ENCODE assay signal across 27 cellular contexts in genomic region chr1:228030451-228031201, GRCh38. TPM values are rescaled to one million over a fixed set of nuclear protein-coding genes. Genes with fewer than 3 reads are reported as not detected.
A peak's percentile ranks its signal among the peaks of the same experiment; 100 is the strongest.
DNase-seq lines count a peak whose midpoint lies in the region; ATAC-seq and TF ChIP-seq lines count a peak whose summit lies in the region.
"Had no signal": no experiment of that assay in that cellular context is flagged by ENCODE, and none has a peak within 500 bp of the region (broad histone marks: within the 10 kb centered on the region; RNA-seq: fewer than 3 reads in every experiment).

No MANE protein-coding gene starts in this region.

- TF ChIP-seq CTCF in Peyer's patch (IDR thresholded peaks at IDR 0.05) (no peak), lower lobe of right lung (IDR thresholded peaks at IDR 0.05) (no peak), suprapubic skin (IDR thresholded peaks at IDR 0.05) (no peak), smooth muscle cell (IDR thresholded peaks at IDR 0.05; ENCODE audit: borderline replicate concordance, insufficient read depth, poor library complexity, severe bottlenecking) (no peak)

- no peak overlapping the region for H3K27ac Mint-ChIP-seq in immature natural killer cell
- H3K27ac Mint-ChIP-seq: activated CD4-positive, alpha-beta T cell treated with anti-CD3 and anti-CD28 coated beads for 36 hours; activated CD8-positive, alpha-beta T cell treated with anti-CD3 and anti-CD28 coated beads for 36 hours; T-helper 2 cell treated with Interferon-gamma antibody and Interleukin-4, amounts not matched to agents 5 μg/mL and 100 μg/mL, for 36 hours had no signal

- H3K27me3 Mint-ChIP-seq in immature natural killer cell (ENCODE audit: low read depth in 3 of 3) = peaks cover 1 to 4% (median 1%) of the 10 kb centered on the region in 3 donors

- H3K4me1 Mint-ChIP-seq in immature natural killer cell = no peaks in the 10 kb centered on the region
- H3K4me1 Mint-ChIP-seq: activated CD4-positive, alpha-beta T cell treated with anti-CD3 and anti-CD28 coated beads for 36 hours; nephron progenitor cell had no signal

- H3K27ac ChIP-seq in Peyer's patch (no peak overlapping the region), lower lobe of right lung (no peak overlapping the region), suprapubic skin (no peak overlapping the region), smooth muscle cell (ENCODE audit: low read depth) (no peak overlapping the region)
- H3K27ac ChIP-seq: stomach, thyroid gland had no signal

- H3K9ac ChIP-seq in smooth muscle cell (ENCODE audit: low read depth) = no peak overlapping the region

- H3K4me1 ChIP-seq in Peyer's patch = no peaks in the 10 kb centered on the region
- no peaks in the 10 kb centered on the region for H3K4me1 ChIP-seq in lower lobe of right lung
- H3K4me1 ChIP-seq in suprapubic skin = no peaks in the 10 kb centered on the region
- H3K4me1 ChIP-seq in smooth muscle cell (ENCODE audit: low read depth) = peaks cover 3% of the 10 kb centered on the region
- H3K4me1 ChIP-seq in HAP-1 = no peaks in the 10 kb centered on the region
- H3K4me1 ChIP-seq: BE2C, stomach, thyroid gland had no signal

- H3K9me3 ChIP-seq in Peyer's patch (no peaks in the 10 kb centered on the region), lower lobe of right lung (no peaks in the 10 kb centered on the region), suprapubic skin (no peaks in the 10 kb centered on the region), smooth muscle cell (replicated peaks; ENCODE audit: low read depth) (no peaks in the 10 kb centered on the region), HAP-1 (peaks cover 5% of the 10 kb centered on the region; the same call in 1 of the 2 replicates)
- H3K9me3 ChIP-seq: BE2C, thyroid gland had no signal

- WGBS in suprapubic skin = 89% methylated on average over 10 of the region's 12 CpGs
- WGBS in smooth muscle cell (ENCODE audit: low lambda C conversion rate) = 84% methylated on average over 12 of the region's 12 CpGs

- H3K36me3 Mint-ChIP-seq in immature natural killer cell = no peaks in the 10 kb centered on the region

- no peaks in the 10 kb centered on the region for H3K79me2 ChIP-seq in smooth muscle cell (ENCODE audit: low read depth)

- H3K4me3 ChIP-seq in Peyer's patch = no peak overlapping the region
- H3K4me3 ChIP-seq in lower lobe of right lung = no peak overlapping the region
- H3K4me3 ChIP-seq in suprapubic skin = no peak overlapping the region
- H3K4me3 ChIP-seq in smooth muscle cell = no peak overlapping the region
- H3K4me3 ChIP-seq in HAP-1 = no peak overlapping the region
- H3K4me3 ChIP-seq: lung, stomach, thyroid gland had no signal

- H3K36me3 ChIP-seq in Peyer's patch (no peaks in the 10 kb centered on the region), lower lobe of right lung (no peaks in the 10 kb centered on the region), suprapubic skin (no peaks in the 10 kb centered on the region), smooth muscle cell (ENCODE audit: low read depth) (no peaks in the 10 kb centered on the region), HAP-1 (replicated peaks) (no peaks in the 10 kb centered on the region)
- H3K36me3 ChIP-seq: BE2C, stomach, thyroid gland had no signal

- H3K9me3 Mint-ChIP-seq in immature natural killer cell = no peaks in the 10 kb centered on the region
- H3K9me3 Mint-ChIP-seq: activated CD8-positive, alpha-beta T cell treated with anti-CD3 and anti-CD28 coated beads for 36 hours; T-helper 2 cell treated with Interferon-gamma antibody and Interleukin-4, amounts not matched to agents 5 μg/mL and 100 μg/mL, for 36 hours had no signal

- no peaks in the 10 kb centered on the region for H4K20me1 ChIP-seq in smooth muscle cell (ENCODE audit: low read depth)

- intact Hi-C loops in cardiac septum (cut with DNase I) (no loop called here), Right ventricle myocardium superior (cut with DNase I) (no loop called here), lower lobe of right lung (cut with DNase I) (no loop called here)

- no peaks in the 10 kb centered on the region for H3F3A ChIP-seq in smooth muscle cell (ENCODE audit: low read depth)

- TF ChIP-seq POLR2A in Peyer's patch (IDR thresholded peaks at IDR 0.05) (no peak), suprapubic skin (IDR thresholded peaks at IDR 0.05) (no peak)

- H3K27me3 ChIP-seq in Peyer's patch = no peaks in the 10 kb centered on the region
- peaks cover 5% of the 10 kb centered on the region for H3K27me3 ChIP-seq in lower lobe of right lung (ENCODE audit: low read depth)
- peaks cover 15% of the 10 kb centered on the region for H3K27me3 ChIP-seq in suprapubic skin
- H3K27me3 ChIP-seq in smooth muscle cell (ENCODE audit: low read depth) = peaks cover 13% of the 10 kb centered on the region
- H3K27me3 ChIP-seq in HAP-1 (ENCODE audit: low read depth) = peaks cover 2% of the 10 kb centered on the region; the same call in 1 of the 2 replicates
- H3K27me3 ChIP-seq: BE2C, thyroid gland had no signal

- H2AFZ ChIP-seq in smooth muscle cell (ENCODE audit: low read depth) = no peak overlapping the region

- H3K4me2 ChIP-seq in smooth muscle cell = no peak overlapping the region

- H3K4me3 Mint-ChIP-seq in immature natural killer cell = no peak overlapping the region
- H3K4me3 Mint-ChIP-seq: activated CD4-positive, alpha-beta T cell treated with anti-CD3 and anti-CD28 coated beads for 36 hours; activated CD8-positive, alpha-beta T cell treated with anti-CD3 and anti-CD28 coated beads for 36 hours; nephron progenitor cell; T-helper 2 cell treated with Interferon-gamma antibody and Interleukin-4, amounts not matched to agents 5 μg/mL and 100 μg/mL, for 36 hours had no signal

- peak; percentile 53 for DNase-seq in cardiac septum (ENCODE audit: low spot score)
- no peak for DNase-seq in Right ventricle myocardium superior
- peak in 2 of 3 donors; percentile 19 to 34 for DNase-seq in Peyer's patch
- DNase-seq in lower lobe of right lung = peak; percentile 41
- peak; percentile 36 to 62 for DNase-seq in suprapubic skin (ENCODE audit: low spot score in 2 of 2)
- no peak for DNase-seq in smooth muscle cell (lab: John Stamatoyannopoulos, UW; ENCODE audit: unreplicated experiment)
- no peak for DNase-seq in HAP-1 (ENCODE audit: low spot score in 2 of 2)
- no peak for DNase-seq in immature natural killer cell
- DNase-seq: activated CD4-positive, alpha-beta T cell treated with anti-CD3 and anti-CD28 coated beads for 36 hours; activated CD8-positive, alpha-beta T cell treated with anti-CD3 and anti-CD28 coated beads for 36 hours; activated gamma-delta T cell treated with Interleukin-2 at 50 U/mL for 16 hours; BE2C; caudate nucleus; cortex of kidney; DMS153; HCEC 1CT; Kasumi-1; NCI-H1436; nephron progenitor cell; stimulated activated CD4-positive, alpha-beta T cell treated with anti-CD3 and anti-CD28 coated beads, Interleukin-4, amount 100 ng/mL, for 1 hour; stomach; thyroid gland had no signal

- no peak for TF ChIP-seq EP300 in suprapubic skin (IDR thresholded peaks at IDR 0.05)

- no peak for ATAC-seq in Right ventricle myocardium superior (ENCODE audit: poor library complexity)
- no peak for ATAC-seq in lower lobe of right lung
- ATAC-seq: activated CD4-positive, alpha-beta T cell treated with anti-CD3 and anti-CD28 coated beads for 36 hours; activated CD8-positive, alpha-beta T cell treated with anti-CD3 and anti-CD28 coated beads for 36 hours; Panc1; right cardiac atrium had no signal

- in situ Hi-C loops in HAP-1 (cut with MboI; ENCODE audit: low sequenced_read_pairs) = no loop called here

RNA-seq across cellular contexts. Expression of gene WNT3A, which starts 23.8 kb away (rescaled TPM):
- not detected for total RNA-seq in cardiac septum
- total RNA-seq in Right ventricle myocardium superior = not detected
- not detected for total RNA-seq in Peyer's patch
- total RNA-seq in lower lobe of right lung = 6.0 TPM
- total RNA-seq in suprapubic skin = 1 to 10 TPM; 2.8 to 6.3 (median 3.8) TPM
- 0.13 TPM in 1 of 2 replicates, not detected in the other for total RNA-seq in smooth muscle cell
- not detected in 2 replicates for polyA plus RNA-seq in smooth muscle cell
- polyA plus RNA-seq in immature natural killer cell = not detected
- total RNA-seq: activated CD4-positive, alpha-beta T cell treated with anti-CD3 and anti-CD28 coated beads for 36 hours; activated CD8-positive, alpha-beta T cell treated with anti-CD3 and anti-CD28 coated beads for 36 hours; fibroblast of villous mesenchyme; right cardiac atrium; stomach; thyroid gland had no signal
- polyA plus RNA-seq: right cardiac atrium had no signal

RNA-seq across cellular contexts. Expression of gene ARF1, which starts 51.9 kb away (rescaled TPM):
- total RNA-seq in cardiac septum = 332 TPM
- total RNA-seq in Right ventricle myocardium superior = 251 TPM
- 100 to 1,000 TPM; 243 to 434 (median 392) TPM for total RNA-seq in Peyer's patch
- total RNA-seq in lower lobe of right lung = 368 TPM
- total RNA-seq in suprapubic skin = 100 to 1,000 TPM; 284 to 385 (median 362) TPM
- total RNA-seq in smooth muscle cell = 209 and 237 TPM in 2 replicates
- polyA plus RNA-seq in smooth muscle cell = 615 and 698 TPM in 2 replicates
- polyA plus RNA-seq in immature natural killer cell = 100 to 1,000 TPM; 533 to 916 (median 674) TPM

Comparison
In these comparisons a context has a peak if more than half of its experiments do, and no peak if none do; other contexts are left out.
1. DNase-seq: peak in cardiac septum (single experiment), Peyer's patch (2 of 3), lower lobe of right lung (single experiment) and suprapubic skin (2 of 2); none in Right ventricle myocardium superior (single experiment), smooth muscle cell (single experiment), HAP-1 (0 of 2) and immature natural killer cell (0 of 3).